In the genomic region with DNA sequence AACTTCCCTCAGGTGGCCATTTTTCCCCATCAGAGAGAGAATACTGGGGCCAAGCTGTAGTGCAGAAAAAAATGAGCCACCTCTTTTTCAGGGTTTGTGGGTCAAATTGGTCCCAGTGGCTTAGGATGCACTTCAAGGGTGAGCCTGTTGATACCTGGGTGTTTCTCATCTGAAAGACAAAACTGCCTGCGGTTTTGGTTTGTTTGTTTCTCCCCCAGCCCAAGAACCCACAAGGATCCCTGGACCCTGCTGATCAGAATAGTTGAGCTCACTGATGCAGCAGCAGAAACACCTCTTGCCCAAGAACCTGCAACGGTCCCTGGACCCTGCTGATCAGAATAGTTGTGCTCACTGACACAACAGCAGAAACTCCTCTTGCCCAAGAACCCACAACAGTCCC, we compare ENCODE assay signal across 1 cellular context. TPM values are rescaled to one million over a fixed set of nuclear protein-coding genes. Genes with fewer than 3 reads are reported as not detected.
"Had no signal": no experiment of that assay in that cellular context is flagged by ENCODE, and none has a peak within 500 bp of the region (broad histone marks: within the 10 kb centered on the region; RNA-seq: fewer than 3 reads in every experiment).

No MANE protein-coding gene starts in this region.

RNA-seq across cellular contexts. Expression of a gene that starts 13.1 kb away (rescaled TPM):
- total RNA-seq: activated B cell treated with CpG ODN at 0.5 μM for 24 hours had no signal
